Comparison of ENCODE assay signal across 1 cellular context in genomic region chr12:132924356-132924755, GRCh38.
TF ChIP-seq lines count a peak whose summit lies in the region.

No MANE protein-coding gene starts in this region.

TF ChIP-seq in K562, 482 proteins besides CTCF, POLR2A, EP300 and RAD21:
- TF ChIP-seq GTF3C2 (IDR thresholded peaks at IDR 0.05; ENCODE audit: borderline replicate concordance, extremely low read depth, insufficient read length) = no peak
- TF ChIP-seq IFI16 (CRISPR knock-in tag; IDR thresholded peaks at IDR 0.05) = no peak
- TF ChIP-seq SMAD3 (CRISPR knock-in tag; conservative IDR thresholded peaks at IDR 0.05) = no peak
- no peak for TF ChIP-seq KDM1A (IDR thresholded peaks at IDR 0.05)
- peak; percentile 19; the same call in 1 of the 2 replicates for TF ChIP-seq ZNF274 (IDR thresholded peaks at IDR 0.05; ENCODE audit: borderline replicate concordance, low read depth, low read length)
- TF ChIP-seq KAT8 (IDR thresholded peaks at IDR 0.05; ENCODE audit: low read depth) = no peak
- no peak for TF ChIP-seq NR2C1 (IDR thresholded peaks at IDR 0.05)
- no peak for TF ChIP-seq NR2C1 (tag; IDR thresholded peaks at IDR 0.05)
- no peak for TF ChIP-seq CSDE1 (IDR thresholded peaks at IDR 0.05)
- no peak for TF ChIP-seq PHF21A (IDR thresholded peaks at IDR 0.05; ENCODE audit: borderline replicate concordance, low read depth)
